ENCODE assay signal across 8 cellular contexts in genomic region chr2:128930101-128930500, GRCh38.
"Had no signal": no experiment of that assay in that cellular context is flagged by ENCODE, and none has a peak within 500 bp of the region (broad histone marks: within the 10 kb centered on the region; RNA-seq: fewer than 3 reads in every experiment).

No MANE protein-coding gene starts in this region.

- H3K9me3 ChIP-seq: HAP-1 had no signal

- H3K4me1 ChIP-seq: HAP-1 had no signal

- ATAC-seq: HCT116 had no signal

- H3K27ac Mint-ChIP-seq: HFFc6, IgD-negative memory B cell had no signal

- FAIRE-seq: HTR-8/SVneo had no signal

- H3K4me1 Mint-ChIP-seq: IgD-negative memory B cell had no signal

- H3K4me3 ChIP-seq: HAP-1 had no signal

- DNase-seq: GOT3, H7, HFFc6, KG1 had no signal

- H3K36me3 ChIP-seq: HAP-1 had no signal

- H3K36me3 Mint-ChIP-seq: IgD-negative memory B cell had no signal

- H3K4me3 Mint-ChIP-seq: HFFc6, IgD-negative memory B cell had no signal

- H3K27me3 Mint-ChIP-seq: IgD-negative memory B cell had no signal
